Comparison of ENCODE assay signal across 21 cellular contexts in the genomic region with DNA sequence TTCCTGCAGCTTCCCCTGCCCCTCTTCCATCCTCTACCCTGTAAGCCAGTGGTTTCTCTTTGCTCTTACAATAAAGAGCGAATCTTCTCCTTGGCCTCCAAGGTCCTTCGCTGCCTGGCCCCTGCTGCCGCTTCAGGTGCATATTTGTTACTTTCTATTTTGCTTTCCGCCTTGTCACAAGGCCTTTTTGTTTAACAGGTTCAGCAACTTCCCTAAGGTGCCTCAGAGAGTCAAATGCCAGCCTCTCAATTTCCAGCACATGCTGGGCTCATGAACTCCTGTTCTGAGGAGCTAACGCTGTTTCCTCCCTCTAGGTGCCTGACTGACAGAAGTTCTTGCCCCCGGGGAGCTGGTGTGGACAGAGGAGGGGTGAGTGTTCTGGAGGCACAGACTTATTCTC. TPM values are rescaled to one million over a fixed set of nuclear protein-coding genes. Genes with fewer than 3 reads are reported as not detected.
DNase-seq lines count a peak whose midpoint lies in the region; ATAC-seq, FAIRE-seq and TF ChIP-seq lines count a peak whose summit lies in the region.
"Had no signal": no experiment of that assay in that cellular context is flagged by ENCODE, and none has a peak within 500 bp of the region (broad histone marks: within the 10 kb centered on the region; RNA-seq: fewer than 3 reads in every experiment).

No MANE protein-coding gene starts in this region.

- H3K14ac ChIP-seq in H1 (ENCODE audit: insufficient read length) = no peak overlapping the region

- FAIRE-seq in H1 (lab: Jason Lieb, UNC) = no peak

- H2AK5ac ChIP-seq in H1 (ENCODE audit: low read depth, low read length) = no peak overlapping the region

- ATAC-seq in lung (ENCODE audit: insufficient read depth, low FRiP score) = peak; percentile 44
- ATAC-seq in stimulated activated naive B cell treated with anti-CD40 and anti-IgM and Interleukin-4, amounts not matched to agents 10 μg/mL and 1 μg/mL and 100 μg/mL, for 72 hours (replicated peaks) = no peak
- no peak for ATAC-seq in GM21529 (IDR thresholded peaks at IDR 0.05; ENCODE audit: unreplicated experiment)
- ATAC-seq: activated CD4-positive, CD25-positive, alpha-beta regulatory T cell treated with anti-CD3 and anti-CD28 coated beads, Interleukin-2, amount 50 U/mL, for 24 hours; activated CD8-positive, alpha-beta T cell treated with anti-CD3 and anti-CD28 coated beads, Interleukin-2, amount 10 ng/mL, durations not matched to agents 7 days and 5 days had no signal

- no peak overlapping the region for H3K9ac ChIP-seq in H1 (replicated peaks in 1 of 4; ENCODE audit: extremely low read depth in 1 of 4, low read depth in 3 of 4, low read length in 3 of 4)

- DNase-seq in ELF-1 (ENCODE audit: low read depth, low spot score) (peak; percentile 71), H1 (ENCODE audit: low read depth in 1 of 2, low spot score in 2 of 2) (no peak), lung (ENCODE audit: low spot score) (peak; percentile 35), inferior parietal cortex (ENCODE audit: extremely low spot score) (no peak), putamen (ENCODE audit: low spot score) (no peak), osteoblast (ENCODE audit: insufficient read length, low spot score, missing footprints) (no peak)
- DNase-seq in stimulated activated naive B cell treated with anti-CD40 and anti-IgM and Interleukin-4, amounts not matched to agents 10 μg/mL and 1 μg/mL and 100 μg/mL, for 72 hours = no peak
- DNase-seq: activated CD8-positive, alpha-beta T cell treated with anti-CD3 and anti-CD28 coated beads, Interleukin-2, amount 10 ng/mL, durations not matched to agents 7 days and 5 days; activated naive CD4-positive, alpha-beta T cell treated with anti-CD3 and anti-CD28 coated beads, Interleukin-2, amount 50 U/mL, for 16 hours; activated T-cell treated with anti-CD3 and anti-CD28 coated beads, Interleukin-2, amount 50 U/mL, for 24 hours; effector CD8-positive, alpha-beta T cell; left ventricle myocardium inferior; NCI-H1436; NCI-H2171; sigmoid colon; T1000; testis had no signal

- no peak for TF ChIP-seq EP300 in H1 (IDR thresholded peaks at IDR 0.05; ENCODE audit: borderline replicate concordance in 1 of 2, low read depth in 2 of 2, low read length in 2 of 2)

- no peak overlapping the region for H2BK5ac ChIP-seq in H1 (ENCODE audit: low read depth, low read length)

- TF ChIP-seq CTCF in H1 (IDR thresholded peaks at IDR 0.05; ENCODE audit: control extremely low read depth in 1 of 3, insufficient read depth in 1 of 3, low read depth in 1 of 3, low read length in 3 of 3) (no peak), lung (IDR thresholded peaks at IDR 0.05; ENCODE audit: control extremely low read depth, extremely low read depth) (no peak), osteoblast (IDR thresholded peaks at IDR 0.05; ENCODE audit: extremely low read depth, low read depth, low read length) (no peak)

- TF ChIP-seq RAD21 in H1 (IDR thresholded peaks at IDR 0.05 in 1 of 2, conservative IDR thresholded peaks at IDR 0.05 in 1 of 2; ENCODE audit: low read depth in 2 of 2, low read length in 2 of 2) = no peak

- H3K4me3 Mint-ChIP-seq in stimulated activated naive B cell treated with anti-CD40 and anti-IgM and Interleukin-4, amounts not matched to agents 10 μg/mL and 1 μg/mL and 100 μg/mL, for 72 hours = no peak overlapping the region
- H3K4me3 Mint-ChIP-seq: activated CD8-positive, alpha-beta T cell treated with anti-CD3 and anti-CD28 coated beads, Interleukin-2, amount 10 ng/mL, durations not matched to agents 7 days and 5 days; activated T-cell treated with anti-CD3 and anti-CD28 coated beads, Interleukin-2, amount 50 U/mL, for 24 hours had no signal

- peaks cover 11 to 26% of the 10 kb centered on the region in 2 donors for H3K4me1 Mint-ChIP-seq in stimulated activated naive B cell treated with anti-CD40 and anti-IgM and Interleukin-4, amounts not matched to agents 10 μg/mL and 1 μg/mL and 100 μg/mL, for 72 hours

- no peak for TF ChIP-seq POLR2A in H1 (IDR thresholded peaks at IDR 0.05; ENCODE audit: control extremely low read depth in 1 of 2, low read depth in 2 of 2, low read length in 2 of 2)

- peak overlapping the region; percentile 10 for H3K27ac Mint-ChIP-seq in stimulated activated naive B cell treated with anti-CD40 and anti-IgM and Interleukin-4, amounts not matched to agents 10 μg/mL and 1 μg/mL and 100 μg/mL, for 72 hours
- H3K27ac Mint-ChIP-seq: activated CD8-positive, alpha-beta T cell treated with anti-CD3 and anti-CD28 coated beads, Interleukin-2, amount 10 ng/mL, durations not matched to agents 7 days and 5 days; activated T-cell treated with anti-CD3 and anti-CD28 coated beads, Interleukin-2, amount 50 U/mL, for 24 hours had no signal

- H3K18ac ChIP-seq in H1 (ENCODE audit: extremely low read depth, low read length) = no peak overlapping the region; the same call in 1 of the 2 replicates

- H3K27ac ChIP-seq in H1 (ENCODE audit: low read depth, low read length) = no peak overlapping the region
- H3K27ac ChIP-seq in lung (ENCODE audit: low read depth in 1 of 2, low read length in 1 of 2) = peak overlapping the region in 1 of 2 donors; percentile 71
- H3K27ac ChIP-seq in osteoblast (ENCODE audit: low read depth, low read length) = no peak overlapping the region
- H3K27ac ChIP-seq: ascending aorta, left ventricle myocardium inferior, sigmoid colon, testis had no signal

- H3K56ac ChIP-seq in H1 (replicated peaks; ENCODE audit: insufficient read length, low read depth, low read length) = no peak overlapping the region

- no peak overlapping the region for H4K8ac ChIP-seq in H1 (ENCODE audit: extremely low read depth, insufficient read depth, low read length)

- no peak overlapping the region for H4K91ac ChIP-seq in H1 (replicated peaks; ENCODE audit: insufficient read length, low read length)

- peaks cover 0 to 13% of the 10 kb centered on the region in 2 donors for H3K27me3 Mint-ChIP-seq in stimulated activated naive B cell treated with anti-CD40 and anti-IgM and Interleukin-4, amounts not matched to agents 10 μg/mL and 1 μg/mL and 100 μg/mL, for 72 hours

- WGBS in H1 (ENCODE audit: extremely low coverage in 1 of 2, insufficient coverage in 1 of 2, insufficient read length in 1 of 2, insufficient replicate concordance in 2 of 2, low coverage in 1 of 2, low lambda C conversion rate in 2 of 2, missing lambda C conversion rate in 1 of 2), 2 experiments = 79% methylated on average over 6 of the region's 6 CpGs; no CpG with 5 or more reads in 1 of the 2 experiments
- WGBS in lung, 2 donors = 72 to 83% methylated on average over 6 of the region's 6 CpGs

- H3K23ac ChIP-seq in H1 (ENCODE audit: insufficient read length) = no peak overlapping the region

- H4K5ac ChIP-seq in H1 (ENCODE audit: insufficient read length, low read depth, low read length) = no peak overlapping the region

- H3K4ac ChIP-seq in H1 (replicated peaks; ENCODE audit: insufficient read length, low read depth, low read length) = no peak overlapping the region

- H3K4me1 ChIP-seq in H1 (replicated peaks in 1 of 4; ENCODE audit: control insufficient read depth in 3 of 4, insufficient read depth in 4 of 4, low read length in 3 of 4) (peaks cover 0 to 14% (median 4%) of the 10 kb centered on the region in 4 experiments; a peak in 3 of 7 replicates), lung (ENCODE audit: control insufficient read depth in 2 of 2, insufficient read depth in 2 of 2, low read length in 2 of 2) (peaks cover 0 to 8% of the 10 kb centered on the region in 2 donors), osteoblast (ENCODE audit: insufficient read depth, low read length) (peaks cover 13% of the 10 kb centered on the region)
- H3K4me1 ChIP-seq: ascending aorta, HAP-1, left ventricle myocardium inferior, sigmoid colon, testis had no signal

- no peaks in the 10 kb centered on the region for H3K36me3 ChIP-seq in H1 (ENCODE audit: control insufficient read depth in 2 of 4, insufficient read depth in 4 of 4, low read length in 3 of 4)
- peaks cover 0 to 2% of the 10 kb centered on the region in 2 donors for H3K36me3 ChIP-seq in lung (ENCODE audit: control insufficient read depth in 2 of 2, insufficient read depth in 2 of 2, low read length in 2 of 2)
- no peaks in the 10 kb centered on the region for H3K36me3 ChIP-seq in osteoblast (ENCODE audit: insufficient read depth, low read length)
- H3K36me3 ChIP-seq: ascending aorta, HAP-1, left ventricle myocardium inferior, sigmoid colon had no signal

- no peak overlapping the region for H2BK15ac ChIP-seq in H1 (ENCODE audit: low read length)

- H3K27me3 ChIP-seq in H1 (replicated peaks in 1 of 4; ENCODE audit: control insufficient read depth in 3 of 4, extremely low read depth in 1 of 4, insufficient read depth in 3 of 4, low read length in 3 of 4) = peaks cover 0 to 3% (median 0%) of the 10 kb centered on the region in 4 experiments; a peak in 2 of 7 replicates
- no peaks in the 10 kb centered on the region for H3K27me3 ChIP-seq in lung (ENCODE audit: control insufficient read depth, insufficient read depth)
- H3K27me3 ChIP-seq in osteoblast (ENCODE audit: insufficient read depth, low read length) = no peaks in the 10 kb centered on the region
- H3K27me3 ChIP-seq: ascending aorta, sigmoid colon, testis had no signal

- no peaks in the 10 kb centered on the region; the same call in 1 of the 2 replicates for H3K79me1 ChIP-seq in H1 (ENCODE audit: low read depth, low read length)

- H2BK20ac ChIP-seq in H1 (ENCODE audit: low read length) = no peak overlapping the region

- no peaks in the 10 kb centered on the region for H3K9me3 ChIP-seq in H1 (ENCODE audit: insufficient read depth in 2 of 2, low read depth in 1 of 2, low read length in 1 of 2)
- peaks cover 0 to 4% of the 10 kb centered on the region in 2 donors for H3K9me3 ChIP-seq in lung (ENCODE audit: control insufficient read depth in 2 of 2, insufficient read depth in 1 of 2, low read length in 1 of 2)
- H3K9me3 ChIP-seq in osteoblast (ENCODE audit: low read depth, low read length) = no peaks in the 10 kb centered on the region
- H3K9me3 ChIP-seq: ascending aorta, HAP-1, left ventricle myocardium inferior, sigmoid colon, testis had no signal

- H4K20me1 ChIP-seq in H1 (replicated peaks in 1 of 2; ENCODE audit: control insufficient read depth in 1 of 2, insufficient read depth in 2 of 2, low read length in 2 of 2) (no peaks in the 10 kb centered on the region), osteoblast (ENCODE audit: insufficient read depth, low read length) (no peaks in the 10 kb centered on the region)

- H3K23me2 ChIP-seq in H1 (ENCODE audit: low read depth, low read length) = no peaks in the 10 kb centered on the region; the same call in 1 of the 2 replicates

- no peaks in the 10 kb centered on the region for H3K79me2 ChIP-seq in H1 (ENCODE audit: control insufficient read depth in 1 of 2, insufficient read depth in 2 of 2, low read length in 2 of 2)
- H3K79me2 ChIP-seq in osteoblast (ENCODE audit: insufficient read depth, low read length) = no peaks in the 10 kb centered on the region

- POLR2A ChIA-PET in H1 (lab: Charles Lee; ENCODE audit: partially characterized antibody) = interaction anchor here (1.0 to 2.2 kb wide), 2 partner anchors 14 to 21 kb away, joined by 3 to 7 read pairs; no protein-coding TSS in a partner anchor

- no peak overlapping the region for H3K4me3 ChIP-seq in H1 (ENCODE audit: extremely low read depth in 1 of 4, insufficient read depth in 2 of 4, low read depth in 3 of 4, low read length in 4 of 4)
- no peak overlapping the region for H3K4me3 ChIP-seq in lung
- no peak overlapping the region for H3K4me3 ChIP-seq in osteoblast (ENCODE audit: insufficient read depth, low read length)
- H3K4me3 ChIP-seq: ascending aorta, HAP-1, left ventricle myocardium inferior, sigmoid colon, testis had no signal

- no peaks in the 10 kb centered on the region for H3K9me3 Mint-ChIP-seq in stimulated activated naive B cell treated with anti-CD40 and anti-IgM and Interleukin-4, amounts not matched to agents 10 μg/mL and 1 μg/mL and 100 μg/mL, for 72 hours
- H3K9me3 Mint-ChIP-seq: activated T-cell treated with anti-CD3 and anti-CD28 coated beads, Interleukin-2, amount 50 U/mL, for 24 hours had no signal

- no peak overlapping the region for H2BK120ac ChIP-seq in H1 (replicated peaks; ENCODE audit: low read depth, low read length)

- no peaks in the 10 kb centered on the region for H3K36me3 Mint-ChIP-seq in stimulated activated naive B cell treated with anti-CD40 and anti-IgM and Interleukin-4, amounts not matched to agents 10 μg/mL and 1 μg/mL and 100 μg/mL, for 72 hours

- CTCF ChIA-PET in H1 (lab: Charles Lee; ENCODE audit: partially characterized antibody) = interaction anchor here (0.8 to 2.3 kb wide), 5 partner anchors 10 to 327 kb away, joined by 3 to 6 read pairs (median 3); no protein-coding TSS in a partner anchor

- no peak overlapping the region for H2BK12ac ChIP-seq in H1 (ENCODE audit: low read depth, low read length)

- H3K4me2 ChIP-seq in H1 (ENCODE audit: insufficient read depth in 1 of 2, low read depth in 2 of 2, low read length in 2 of 2) = no peak overlapping the region; a peak in 1 of 4 replicates
- H3K4me2 ChIP-seq in osteoblast (ENCODE audit: insufficient read depth, low read length) = no peak overlapping the region

- H2AFZ ChIP-seq in H1 (ENCODE audit: low read length) = no peak overlapping the region
- H2AFZ ChIP-seq in osteoblast (ENCODE audit: low read length) = no peak overlapping the region

RNA-seq across cellular contexts. Expression of gene EPB41L1, which starts 42.4 kb away (rescaled TPM):
- total RNA-seq in H1 (2021; fragmentation: NEBNext Ultra II Directional; extraction: Animal tissue kit (Norgen Biotek cat#: 25700)) = 36.0 and 42.0 TPM in 2 replicates
- 14.8 and 23.1 TPM in 2 replicates for polyA plus RNA-seq in H1 (2011; rRNA removed)
- polyA plus RNA-seq in H1 (2011; cell fraction: cytosol; rRNA removed) = 12.6 TPM
- polyA plus RNA-seq in H1 (2011; cell fraction: nucleus; rRNA removed) = 51.3 TPM
- 23.1 to 30.3 TPM (median 25.6 TPM) in 4 replicates for polyA plus RNA-seq in H1 (2012, experiment 1 of 2)
- 12.7 TPM for polyA plus RNA-seq in H1 (2012, experiment 2 of 2)
- 29.1 TPM for polyA plus RNA-seq in H1 (2013, experiment 1 of 2)
- 28.9 TPM for polyA plus RNA-seq in H1 (2013, experiment 2 of 2)
- polyA minus RNA-seq in H1 (2011; rRNA and poly(A)+ RNA removed) = 19.7 and 25.0 TPM in 2 replicates
- polyA minus RNA-seq in H1 (2011; cell fraction: cytosol; rRNA and poly(A)+ RNA removed) = 20.4 TPM
- polyA minus RNA-seq in H1 (2011; cell fraction: nucleus; rRNA and poly(A)+ RNA removed) = 31.3 TPM
- total RNA-seq in lung = 10 to 100 TPM; 50.1 to 61.9 TPM
- polyA plus RNA-seq in lung = 10 to 100 TPM; 13.5 to 15.5 TPM
- total RNA-seq in osteoblast = 26.8 and 32.4 TPM in 2 replicates
- total RNA-seq: activated CD8-positive, alpha-beta T cell treated with anti-CD3 and anti-CD28 coated beads, Interleukin-2, amount 10 ng/mL, durations not matched to agents 7 days and 5 days had no signal

Comparison
In these comparisons a context has a peak if more than half of its experiments do, and no peak if none do; other contexts are left out.
1. DNase-seq: peak in ELF-1 (single experiment) and lung (single experiment); none in H1 (0 of 2), stimulated activated naive B cell treated with anti-CD40 and anti-IgM and Interleukin-4, amounts not matched to agents 10 μg/mL and 1 μg/mL and 100 μg/mL, for 72 hours (single experiment), inferior parietal cortex (single experiment), putamen (single experiment) and osteoblast (single experiment).